32 cellular contexts compared by ENCODE assay signal in the genomic region with DNA sequence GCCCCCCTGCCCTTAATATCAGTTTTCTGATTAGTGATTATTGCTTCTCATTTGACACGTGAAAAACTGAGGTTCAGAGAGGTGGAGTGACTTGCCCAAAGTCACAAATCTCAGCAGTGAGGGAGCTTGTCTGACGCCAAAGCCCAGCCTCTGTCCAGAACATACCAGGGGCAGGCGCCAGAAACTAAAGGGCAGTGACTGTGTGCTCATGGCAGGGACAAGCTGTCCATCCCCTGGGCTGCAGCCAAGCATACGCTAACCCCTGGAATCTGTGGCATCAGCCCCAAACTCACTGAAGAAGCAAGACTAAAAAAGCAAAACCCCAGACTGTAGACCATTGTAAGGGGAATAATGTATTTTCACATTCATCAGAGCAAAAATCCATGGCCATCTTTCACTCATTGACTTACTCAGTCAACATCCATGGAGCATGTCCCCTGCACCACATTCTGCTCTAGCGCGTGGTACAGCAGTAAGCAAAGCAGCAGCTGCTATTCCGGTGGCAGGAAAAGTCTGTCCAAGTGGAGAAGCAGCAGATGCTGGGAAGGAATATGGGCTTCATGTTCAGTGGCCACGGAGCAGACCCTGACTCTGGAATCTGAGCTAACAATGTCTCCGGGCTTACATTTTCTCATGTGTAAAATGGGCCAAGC. TPM values are rescaled to one million over a fixed set of nuclear protein-coding genes. Genes with fewer than 3 reads are reported as not detected.
"Had no signal": no experiment of that assay in that cellular context is flagged by ENCODE, and none has a peak within 500 bp of the region (broad histone marks: within the 10 kb centered on the region; RNA-seq: fewer than 3 reads in every experiment).

No MANE protein-coding gene starts in this region.

- H2AFZ ChIP-seq: hepatocyte had no signal

- ATAC-seq: activated T-cell treated with anti-CD3 and anti-CD28 coated beads, Interleukin-2, amount 50 U/mL, for 4 hours; left lung; mucosa of descending colon; stimulated activated effector memory CD8-positive, alpha-beta T cell treated with anti-CD3 and anti-CD28 coated beads, Interleukin-12 subunit alpha, Interleukin-12 subunit beta, amount 100 ng/mL, for 72 hours; stimulated activated naive CD8-positive, alpha-beta T cell treated with anti-CD3 and anti-CD28 coated beads, Interleukin-15, amount 100 ng/mL, for 72 hours; T-cell had no signal

- H3K27me3 Mint-ChIP-seq: activated naive CD8-positive, alpha-beta T cell treated with anti-CD3 and anti-CD28 coated beads, Interleukin-2, amount 10 ng/mL, durations not matched to agents 7 days and 5 days had no signal

- H3K79me2 ChIP-seq: hepatocyte had no signal

- H3K27me3 ChIP-seq: hepatocyte, left lung, suprapubic skin, tibial nerve had no signal

- H3K4me3 ChIP-seq: hepatocyte, left lung, mucosa of descending colon, suprapubic skin, tibial nerve had no signal

- H3K4me2 ChIP-seq: hepatocyte had no signal

- H3K9me3 ChIP-seq: mucosa of descending colon, suprapubic skin had no signal

- H3K27ac ChIP-seq: hepatocyte, left lung, suprapubic skin, tibial nerve, WERI-Rb-1 had no signal

- FAIRE-seq: endometrium, TTC549 had no signal

- DNase-seq: activated CD4-positive, alpha-beta T cell treated with anti-CD3 and anti-CD28 coated beads for 1 hour; activated CD8-positive, alpha-beta memory T cell treated with anti-CD3 and anti-CD28 coated beads, Interleukin-2, amount 50 U/mL, for 48 hours; activated naive CD4-positive, alpha-beta T cell treated with Interleukin-2 at 50 U/mL for 16 hours; activated naive CD8-positive, alpha-beta T cell treated with anti-CD3 and anti-CD28 coated beads, Interleukin-2, amount 10 ng/mL, durations not matched to agents 7 days and 5 days; activated T-cell treated with anti-CD3 and anti-CD28 coated beads, Interleukin-2, amount 50 U/mL, for 4 hours; amniotic stem cell; effector CD4-positive, alpha-beta T cell; foreskin fibroblast; immature natural killer cell; left lung; mucosa of descending colon; nephron progenitor cell; retina; stimulated activated CD4-positive, alpha-beta T cell treated with anti-CD3 and anti-CD28 coated beads, Interleukin-1b, Interleukin-23, amount 100 ng/mL, for 48 hours; stimulated activated naive CD8-positive, alpha-beta T cell treated with anti-CD3 and anti-CD28 coated beads, Interleukin-15, amount 100 ng/mL, for 72 hours; T-cell; WERI-Rb-1 had no signal

- H3K4me1 Mint-ChIP-seq: activated naive CD8-positive, alpha-beta T cell treated with anti-CD3 and anti-CD28 coated beads, Interleukin-2, amount 10 ng/mL, durations not matched to agents 7 days and 5 days; immature natural killer cell; memory B cell; nephron progenitor cell; stimulated activated effector memory CD8-positive, alpha-beta T cell treated with anti-CD3 and anti-CD28 coated beads, Interleukin-12 subunit alpha, Interleukin-12 subunit beta, amount 100 ng/mL, for 72 hours; stimulated activated naive CD8-positive, alpha-beta T cell treated with anti-CD3 and anti-CD28 coated beads, Interleukin-15, amount 100 ng/mL, for 72 hours; T-cell had no signal

- H3K27ac Mint-ChIP-seq: activated naive CD8-positive, alpha-beta T cell treated with anti-CD3 and anti-CD28 coated beads, Interleukin-2, amount 10 ng/mL, durations not matched to agents 7 days and 5 days; dendritic cell treated with granulocyte-macrophage colony-stimulating factor and Interleukin-4, amounts not matched to agents 40 ng/mL and 50 ng/mL, for 4 days; immature natural killer cell; memory B cell; nephron progenitor cell; stimulated activated effector memory CD8-positive, alpha-beta T cell treated with anti-CD3 and anti-CD28 coated beads, Interleukin-12 subunit alpha, Interleukin-12 subunit beta, amount 100 ng/mL, for 72 hours; stimulated activated naive CD8-positive, alpha-beta T cell treated with anti-CD3 and anti-CD28 coated beads, Interleukin-15, amount 100 ng/mL, for 72 hours; T-cell had no signal

- H3K36me3 Mint-ChIP-seq: activated naive CD8-positive, alpha-beta T cell treated with anti-CD3 and anti-CD28 coated beads, Interleukin-2, amount 10 ng/mL, durations not matched to agents 7 days and 5 days; immature natural killer cell; memory B cell; stimulated activated effector memory CD8-positive, alpha-beta T cell treated with anti-CD3 and anti-CD28 coated beads, Interleukin-12 subunit alpha, Interleukin-12 subunit beta, amount 100 ng/mL, for 72 hours; T-cell had no signal

- H3K4me3 Mint-ChIP-seq: activated naive CD8-positive, alpha-beta T cell treated with anti-CD3 and anti-CD28 coated beads, Interleukin-2, amount 10 ng/mL, durations not matched to agents 7 days and 5 days; activated T-cell treated with anti-CD3 and anti-CD28 coated beads, Interleukin-2, amount 50 U/mL, for 4 hours; dendritic cell treated with granulocyte-macrophage colony-stimulating factor and Interleukin-4, amounts not matched to agents 40 ng/mL and 50 ng/mL, for 4 days; immature natural killer cell; memory B cell; nephron progenitor cell; stimulated activated effector memory CD8-positive, alpha-beta T cell treated with anti-CD3 and anti-CD28 coated beads, Interleukin-12 subunit alpha, Interleukin-12 subunit beta, amount 100 ng/mL, for 72 hours; stimulated activated naive CD8-positive, alpha-beta T cell treated with anti-CD3 and anti-CD28 coated beads, Interleukin-15, amount 100 ng/mL, for 72 hours; T-cell had no signal

- H3K4me1 ChIP-seq: left lung, suprapubic skin, tibial nerve had no signal

- H3K36me3 ChIP-seq: left lung, suprapubic skin, tibial nerve, WERI-Rb-1 had no signal

RNA-seq across cellular contexts. Expression of gene SERPINA4, which starts 1.5 kb away (rescaled TPM):
- total RNA-seq: activated CD8-positive, alpha-beta memory T cell treated with anti-CD3 and anti-CD28 coated beads for 36 hours; activated naive CD8-positive, alpha-beta T cell treated with anti-CD3 and anti-CD28 coated beads, Interleukin-2, amount 10 ng/mL, durations not matched to agents 7 days and 5 days; activated T-cell treated with anti-CD3 and anti-CD28 coated beads, Interleukin-2, amount 50 U/mL, for 4 hours; cerebellum; epithelial cell of proximal tubule; fibroblast of lung; kidney epithelial cell; left lung; mucosa of descending colon; skeletal muscle tissue; suprapubic skin; tibial nerve; urinary bladder had no signal
- polyA plus RNA-seq: fibroblast of lung, immature natural killer cell, urinary bladder had no signal

RNA-seq across cellular contexts. Expression of gene SERPINA5, which starts 21.5 kb away (rescaled TPM):
- total RNA-seq: activated CD8-positive, alpha-beta memory T cell treated with anti-CD3 and anti-CD28 coated beads for 36 hours; activated naive CD8-positive, alpha-beta T cell treated with anti-CD3 and anti-CD28 coated beads, Interleukin-2, amount 10 ng/mL, durations not matched to agents 7 days and 5 days; fibroblast of lung had no signal
- polyA plus RNA-seq: fibroblast of lung, immature natural killer cell had no signal

RNA-seq across cellular contexts. Expression of gene SERPINA12, which starts 50.5 kb away (rescaled TPM):
- total RNA-seq: activated CD8-positive, alpha-beta memory T cell treated with anti-CD3 and anti-CD28 coated beads for 36 hours; activated naive CD8-positive, alpha-beta T cell treated with anti-CD3 and anti-CD28 coated beads, Interleukin-2, amount 10 ng/mL, durations not matched to agents 7 days and 5 days; activated T-cell treated with anti-CD3 and anti-CD28 coated beads, Interleukin-2, amount 50 U/mL, for 4 hours; cerebellum; epithelial cell of proximal tubule; fibroblast of lung; hepatocyte; kidney epithelial cell; left lung; mucosa of descending colon; skeletal muscle tissue; T-cell; tibial nerve; urinary bladder had no signal
- polyA plus RNA-seq: fibroblast of lung, immature natural killer cell, urinary bladder had no signal

RNA-seq across cellular contexts. Expression of gene SERPINA3, which starts 52.4 kb away (rescaled TPM):
- total RNA-seq: activated CD8-positive, alpha-beta memory T cell treated with anti-CD3 and anti-CD28 coated beads for 36 hours; activated naive CD8-positive, alpha-beta T cell treated with anti-CD3 and anti-CD28 coated beads, Interleukin-2, amount 10 ng/mL, durations not matched to agents 7 days and 5 days; skeletal muscle tissue had no signal
- polyA plus RNA-seq: immature natural killer cell had no signal
